ENCODE assay signal across 17 cellular contexts in the genomic region with DNA sequence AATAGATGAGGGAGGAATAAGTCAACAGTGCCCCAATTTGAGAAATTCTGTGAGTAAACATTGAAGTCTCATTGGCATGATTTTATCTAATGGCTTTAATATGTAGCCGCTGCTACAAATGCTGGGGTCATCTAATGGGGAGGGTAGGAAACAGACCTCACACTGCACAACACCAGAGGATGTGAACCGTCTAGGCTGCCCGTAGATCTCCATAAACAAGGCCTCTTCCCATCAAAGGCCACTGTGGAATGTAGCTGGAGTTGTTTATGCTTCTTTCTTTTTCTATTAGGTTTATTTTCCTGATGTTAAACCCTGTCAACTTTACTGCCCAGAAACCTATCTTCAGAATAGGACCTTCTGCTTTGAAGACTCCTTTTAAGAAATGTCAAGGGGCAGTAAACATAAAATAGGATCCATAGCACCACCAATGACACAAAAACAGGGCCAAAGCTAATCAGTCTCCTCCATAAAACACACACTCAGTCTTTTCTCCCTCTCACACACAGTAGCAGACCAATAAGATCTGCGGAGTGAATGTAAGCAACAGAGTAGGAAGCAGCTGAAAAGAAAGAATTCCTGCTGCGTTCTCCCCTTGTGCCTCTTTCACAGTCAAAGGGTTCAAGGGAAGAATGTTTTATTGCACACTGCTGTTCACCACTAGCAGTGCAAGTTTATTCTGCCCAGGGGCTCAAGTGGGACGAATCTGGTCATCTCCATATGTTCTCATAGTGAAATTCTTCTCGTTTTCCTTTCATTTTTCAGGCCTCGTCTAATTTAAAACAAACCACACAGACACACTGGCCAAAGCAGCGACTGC.
DNase-seq lines count a peak whose midpoint lies in the region; TF ChIP-seq lines count a peak whose summit lies in the region.
"Had no signal": no experiment of that assay in that cellular context is flagged by ENCODE, and none has a peak within 500 bp of the region (broad histone marks: within the 10 kb centered on the region; RNA-seq: fewer than 3 reads in every experiment).

No MANE protein-coding gene starts in this region.

- peaks cover 3% of the 10 kb centered on the region for H3K9me3 Mint-ChIP-seq in activated naive CD8-positive, alpha-beta T cell (ENCODE audit: low read depth)
- H3K9me3 Mint-ChIP-seq in activated naive CD8-positive, alpha-beta T cell treated with anti-CD3 and anti-CD28 coated beads for 36 hours, result no peaks in the 10 kb centered on the region
- no peaks in the 10 kb centered on the region for H3K9me3 Mint-ChIP-seq in mesothelial cell of epicardium
- H3K9me3 Mint-ChIP-seq: activated CD4-positive, alpha-beta memory T cell treated with anti-CD3 and anti-CD28 coated beads, Interleukin-2, amount 10 ng/mL, durations not matched to agents 7 days and 5 days; effector memory CD8-positive, alpha-beta T cell; stimulated activated memory B cell treated with anti-CD40 and anti-IgM and Interleukin-4, amounts not matched to agents 10 μg/mL and 1 μg/mL and 100 μg/mL, for 72 hours had no signal

- no peak for TF ChIP-seq POLR2A in uterus (IDR thresholded peaks at IDR 0.05)

- H3K4me1 Mint-ChIP-seq in activated naive CD8-positive, alpha-beta T cell (ENCODE audit: low read depth), result peaks cover 30% of the 10 kb centered on the region
- peaks cover 32% of the 10 kb centered on the region for H3K4me1 Mint-ChIP-seq in activated naive CD8-positive, alpha-beta T cell treated with anti-CD3 and anti-CD28 coated beads for 36 hours
- H3K4me1 Mint-ChIP-seq in mesothelial cell of epicardium, result peaks cover 60% of the 10 kb centered on the region
- H3K4me1 Mint-ChIP-seq: stimulated activated memory B cell treated with anti-CD40 and anti-IgM and Interleukin-4, amounts not matched to agents 10 μg/mL and 1 μg/mL and 100 μg/mL, for 72 hours had no signal

- no peak for DNase-seq in activated naive CD8-positive, alpha-beta T cell treated with anti-CD3 and anti-CD28 coated beads for 36 hours
- peak; percentile 42 for DNase-seq in dermis blood vessel endothelial cell
- no peak for DNase-seq in mesothelial cell of epicardium (ENCODE audit: low spot score in 2 of 2, unreplicated experiment in 2 of 2)
- DNase-seq in uterus, result no peak
- no peak for DNase-seq in D341Med (ENCODE audit: low spot score)
- DNase-seq in MV-4-11 (lab: John Stamatoyannopoulos, UW), result no peak
- DNase-seq in NCI-H2171 (lab: John Stamatoyannopoulos, UW), result no peak
- DNase-seq: activated CD4-positive, alpha-beta memory T cell treated with anti-CD3 and anti-CD28 coated beads, Interleukin-2, amount 10 ng/mL, durations not matched to agents 7 days and 5 days; activated gamma-delta T cell; body of pancreas; effector memory CD8-positive, alpha-beta T cell; GOT3; NCI-H526 treated with DMSO at 0.1 percent for 48 hours had no signal

- no peak overlapping the region for H3K4me3 ChIP-seq in uterus
- H3K4me3 ChIP-seq: body of pancreas, gastroesophageal sphincter, right atrium auricular region had no signal

- no peaks in the 10 kb centered on the region for H3K36me3 ChIP-seq in uterus
- H3K36me3 ChIP-seq: gastroesophageal sphincter, right atrium auricular region had no signal

- H3K27ac ChIP-seq in uterus, result peak overlapping the region; percentile 28 to 69
- H3K27ac ChIP-seq: body of pancreas, right atrium auricular region had no signal

- H3K4me3 Mint-ChIP-seq in activated naive CD8-positive, alpha-beta T cell, result no peak overlapping the region
- no peak overlapping the region for H3K4me3 Mint-ChIP-seq in activated naive CD8-positive, alpha-beta T cell treated with anti-CD3 and anti-CD28 coated beads for 36 hours
- no peak overlapping the region for H3K4me3 Mint-ChIP-seq in mesothelial cell of epicardium
- H3K4me3 Mint-ChIP-seq: activated CD4-positive, alpha-beta memory T cell treated with anti-CD3 and anti-CD28 coated beads, Interleukin-2, amount 10 ng/mL, durations not matched to agents 7 days and 5 days; effector memory CD8-positive, alpha-beta T cell; stimulated activated memory B cell treated with anti-CD40 and anti-IgM and Interleukin-4, amounts not matched to agents 10 μg/mL and 1 μg/mL and 100 μg/mL, for 72 hours had no signal

- peak overlapping the region; percentile 9 for H3K27ac Mint-ChIP-seq in activated naive CD8-positive, alpha-beta T cell
- H3K27ac Mint-ChIP-seq in activated naive CD8-positive, alpha-beta T cell treated with anti-CD3 and anti-CD28 coated beads for 36 hours, result no peak overlapping the region
- H3K27ac Mint-ChIP-seq in mesothelial cell of epicardium, result peak overlapping the region; percentile 84
- H3K27ac Mint-ChIP-seq: activated CD4-positive, alpha-beta memory T cell treated with anti-CD3 and anti-CD28 coated beads, Interleukin-2, amount 10 ng/mL, durations not matched to agents 7 days and 5 days; effector memory CD8-positive, alpha-beta T cell; stimulated activated memory B cell treated with anti-CD40 and anti-IgM and Interleukin-4, amounts not matched to agents 10 μg/mL and 1 μg/mL and 100 μg/mL, for 72 hours had no signal

- intact Hi-C loops in uterus (cut with DNase I; ENCODE audit: low total_unique reads), result no loop called here

- peaks cover 2% of the 10 kb centered on the region for H3K36me3 Mint-ChIP-seq in activated naive CD8-positive, alpha-beta T cell
- no peaks in the 10 kb centered on the region for H3K36me3 Mint-ChIP-seq in activated naive CD8-positive, alpha-beta T cell treated with anti-CD3 and anti-CD28 coated beads for 36 hours
- H3K36me3 Mint-ChIP-seq in mesothelial cell of epicardium, result peaks cover 4% of the 10 kb centered on the region
- H3K36me3 Mint-ChIP-seq: stimulated activated memory B cell treated with anti-CD40 and anti-IgM and Interleukin-4, amounts not matched to agents 10 μg/mL and 1 μg/mL and 100 μg/mL, for 72 hours had no signal

- H3K9me3 ChIP-seq in uterus, result no peaks in the 10 kb centered on the region
- H3K9me3 ChIP-seq: body of pancreas, gastroesophageal sphincter, right atrium auricular region had no signal

- no peaks in the 10 kb centered on the region for H3K27me3 Mint-ChIP-seq in activated naive CD8-positive, alpha-beta T cell
- peaks cover 11% of the 10 kb centered on the region for H3K27me3 Mint-ChIP-seq in activated naive CD8-positive, alpha-beta T cell treated with anti-CD3 and anti-CD28 coated beads for 36 hours
- no peaks in the 10 kb centered on the region for H3K27me3 Mint-ChIP-seq in mesothelial cell of epicardium (ENCODE audit: low read depth)

- no peaks in the 10 kb centered on the region for H3K27me3 ChIP-seq in uterus
- H3K27me3 ChIP-seq: body of pancreas, gastroesophageal sphincter, right atrium auricular region had no signal

- H3K4me1 ChIP-seq in uterus, result peaks cover 0 to 16% of the 10 kb centered on the region in 2 donors
- H3K4me1 ChIP-seq: body of pancreas had no signal

- TF ChIP-seq CTCF in mesothelial cell of epicardium (IDR thresholded peaks at IDR 0.05; ENCODE audit: unreplicated experiment) (no peak), uterus (IDR thresholded peaks at IDR 0.05) (no peak)
